ENCODE assay signal across 26 cellular contexts in genomic region chr1:157771666-157772425, GRCh38. TPM values are rescaled to one million over a fixed set of nuclear protein-coding genes. Genes with fewer than 3 reads are reported as not detected.
A peak's percentile ranks its signal among the peaks of the same experiment; 100 is the strongest.
DNase-seq lines count a peak whose midpoint lies in the region; ATAC-seq and TF ChIP-seq lines count a peak whose summit lies in the region.
"Had no signal": no experiment of that assay in that cellular context is flagged by ENCODE, and none has a peak within 500 bp of the region (broad histone marks: within the 10 kb centered on the region; RNA-seq: fewer than 3 reads in every experiment).

No MANE protein-coding gene starts in this region.

- peaks cover 85% of the 10 kb centered on the region for H3K4me1 ChIP-seq in Karpas-422 (ENCODE audit: low read length)
- H3K4me1 ChIP-seq in mucosa of descending colon (ENCODE audit: low read depth), result peaks cover 12% of the 10 kb centered on the region
- no peaks in the 10 kb centered on the region for H3K4me1 ChIP-seq in mesenchymal stem cell (ENCODE audit: control insufficient read depth, insufficient read depth, low read depth, low read length)
- H3K4me1 ChIP-seq: left lung, right lobe of liver had no signal

- H3K23ac ChIP-seq in mesenchymal stem cell (ENCODE audit: low read length in 2 of 2), result no peak overlapping the region

- H3K4me2 ChIP-seq in Karpas-422 (ENCODE audit: low read depth, low read length, poor library complexity, severe bottlenecking) (peak overlapping the region; percentile 78), SU-DHL-6 (ENCODE audit: low read depth, low read length, poor library complexity, severe bottlenecking) (peak overlapping the region; percentile 96), mesenchymal stem cell (ENCODE audit: low read length, poor library complexity, severe bottlenecking) (no peak overlapping the region)

- no peak overlapping the region for H2BK5ac ChIP-seq in mesenchymal stem cell (ENCODE audit: low read depth, low read length, poor library complexity, severe bottlenecking)

- H3K9me3 ChIP-seq in Karpas-422 (ENCODE audit: low read length) (no peaks in the 10 kb centered on the region), SU-DHL-6 (ENCODE audit: insufficient read depth, low read length) (no peaks in the 10 kb centered on the region), mucosa of descending colon (no peaks in the 10 kb centered on the region), mesenchymal stem cell (ENCODE audit: control insufficient read depth, low read length) (no peaks in the 10 kb centered on the region)
- H3K9me3 ChIP-seq: left lung, right lobe of liver had no signal

- H2AFZ ChIP-seq in Karpas-422 (ENCODE audit: low read length) (no peak overlapping the region), SU-DHL-6 (ENCODE audit: low read depth, low read length, severe bottlenecking) (no peak overlapping the region), mesenchymal stem cell (ENCODE audit: low read depth, low read length) (no peak overlapping the region)

- H4K8ac ChIP-seq in mesenchymal stem cell (ENCODE audit: low read length), result no peak overlapping the region

- no peak overlapping the region for H2AK5ac ChIP-seq in mesenchymal stem cell (ENCODE audit: low read length, severe bottlenecking)

- 83% methylated on average over 5 of the region's 8 CpGs for WGBS in mesenchymal stem cell

- H3K4ac ChIP-seq in mesenchymal stem cell (ENCODE audit: low read depth in 1 of 2, low read length in 2 of 2), result no peak overlapping the region

- H3K27me3 ChIP-seq in Karpas-422 (ENCODE audit: low read length) (no peaks in the 10 kb centered on the region), SU-DHL-6 (ENCODE audit: low read length) (no peaks in the 10 kb centered on the region), mesenchymal stem cell (ENCODE audit: control insufficient read depth in 1 of 2, insufficient read depth in 1 of 2, low read length in 2 of 2) (no peaks in the 10 kb centered on the region)
- H3K27me3 ChIP-seq: left lung, right lobe of liver had no signal

- H3K9ac ChIP-seq in Karpas-422 (ENCODE audit: low read length) (peak overlapping the region; percentile 30; the same call in 1 of the 2 replicates), SU-DHL-6 (ENCODE audit: low read length) (peak overlapping the region; percentile 70), mesenchymal stem cell (ENCODE audit: low read length) (no peak overlapping the region)

- H4K91ac ChIP-seq in mesenchymal stem cell (ENCODE audit: low read length), result no peak overlapping the region

- peaks cover 79% of the 10 kb centered on the region for H3K79me2 ChIP-seq in Karpas-422 (ENCODE audit: low read length)
- H3K79me2 ChIP-seq in SU-DHL-6 (ENCODE audit: insufficient read depth, low read length), result peaks cover 82% of the 10 kb centered on the region

- peaks cover 41% of the 10 kb centered on the region for H3F3A ChIP-seq in SU-DHL-6 (ENCODE audit: insufficient read depth)

- H3K14ac ChIP-seq in mesenchymal stem cell (ENCODE audit: low read length in 2 of 2), result no peak overlapping the region

- TF ChIP-seq CTCF in SU-DHL-6 (IDR thresholded peaks at IDR 0.05; ENCODE audit: insufficient read depth, low read length, poor library complexity, severe bottlenecking), result no peak
- no peak for TF ChIP-seq CTCF in mucosa of descending colon (IDR thresholded peaks at IDR 0.05)

- H3K18ac ChIP-seq in mesenchymal stem cell (ENCODE audit: low read depth in 1 of 2, low read length in 2 of 2), result no peak overlapping the region

- H3K27ac ChIP-seq in Karpas-422 (ENCODE audit: low read length) (peak overlapping the region; percentile 98), SU-DHL-6 (ENCODE audit: low read depth, low read length) (peak overlapping the region; percentile 97), mesenchymal stem cell (ENCODE audit: low read length, poor library complexity, severe bottlenecking) (no peak overlapping the region)
- H3K27ac ChIP-seq: left lung, right lobe of liver had no signal

- ATAC-seq in mucosa of descending colon (peak; percentile 9), HG03139 (IDR thresholded peaks at IDR 0.05; ENCODE audit: unreplicated experiment) (no peak)
- ATAC-seq: HCT116, left lung, right lobe of liver had no signal

- no peak overlapping the region; the same call in 1 of the 2 replicates for H3K4me3 ChIP-seq in Karpas-422 (ENCODE audit: low read length)
- H3K4me3 ChIP-seq in SU-DHL-6 (ENCODE audit: insufficient read depth, low read length, poor library complexity, severe bottlenecking), result peak overlapping the region; percentile 56
- no peak overlapping the region for H3K4me3 ChIP-seq in mucosa of descending colon
- H3K4me3 ChIP-seq in mesenchymal stem cell (ENCODE audit: insufficient read depth in 1 of 2, low read depth in 1 of 2, low read length in 2 of 2), result no peak overlapping the region
- H3K4me3 ChIP-seq: left lung, right lobe of liver had no signal

- H3K9me2 ChIP-seq in Karpas-422 (replicated peaks; ENCODE audit: insufficient read depth, low read length), result no peaks in the 10 kb centered on the region
- no peaks in the 10 kb centered on the region for H3K9me2 ChIP-seq in SU-DHL-6 (replicated peaks; ENCODE audit: insufficient read depth, low read length)

- H2BK120ac ChIP-seq in mesenchymal stem cell (ENCODE audit: low read depth, low read length), result no peak overlapping the region

- H4K20me1 ChIP-seq in Karpas-422 (ENCODE audit: insufficient read depth, low read depth, low read length), result no peaks in the 10 kb centered on the region
- no peaks in the 10 kb centered on the region for H4K20me1 ChIP-seq in SU-DHL-6 (ENCODE audit: low read depth, low read length)

- H3K36me3 ChIP-seq in Karpas-422 (ENCODE audit: insufficient read depth, low read length), result peaks cover 57% of the 10 kb centered on the region
- peaks cover 43% of the 10 kb centered on the region for H3K36me3 ChIP-seq in SU-DHL-6 (ENCODE audit: low read length)
- H3K36me3 ChIP-seq in mucosa of descending colon (ENCODE audit: low read depth), result no peaks in the 10 kb centered on the region
- H3K36me3 ChIP-seq in mesenchymal stem cell (ENCODE audit: control insufficient read depth in 1 of 2, insufficient read depth in 2 of 2, low read depth in 1 of 2, low read length in 2 of 2), result no peaks in the 10 kb centered on the region
- H3K36me3 ChIP-seq: left lung, right lobe of liver had no signal

- no peak overlapping the region for H2BK12ac ChIP-seq in mesenchymal stem cell (ENCODE audit: low read length in 2 of 2)

- peak; percentile 33 for DNase-seq in CD1c-positive myeloid dendritic cell (ENCODE audit: extremely low spot score)
- DNase-seq in Karpas-422, result no peak
- no peak for DNase-seq in mucosa of descending colon
- DNase-seq in head of caudate nucleus, result no peak
- no peak for DNase-seq in mesenchymal stem cell
- no peak for DNase-seq in stimulated activated naive CD4-positive, alpha-beta T cell (lab: John Stamatoyannopoulos, UW)
- DNase-seq: activated CD4-positive, alpha-beta T cell treated with anti-CD3 and anti-CD28 coated beads for 1 hour; activated naive CD4-positive, alpha-beta T cell treated with anti-CD3 and anti-CD28 coated beads, Interleukin-2, amount 10 ng/mL, durations not matched to agents 7 days and 5 days; activated T-cell treated with anti-CD3 and anti-CD28 coated beads, Interleukin-2, amount 50 U/mL, for 1 hour; amygdala; CD4-positive, alpha-beta T cell; DMS 273 treated with DMSO at 0.1 percent for 48 hours; left lung; midbrain; NCI-H1417 treated with DMSO at 0.1 percent for 48 hours; NCI-H526; nephron progenitor cell; posterior cingulate gyrus; right lobe of liver had no signal

- no peak overlapping the region for H2BK15ac ChIP-seq in mesenchymal stem cell (ENCODE audit: low read depth, poor library complexity, severe bottlenecking)

- no peaks in the 10 kb centered on the region for H3K79me1 ChIP-seq in mesenchymal stem cell (replicated peaks; ENCODE audit: low read length, poor library complexity, severe bottlenecking)

- intact Hi-C loops in mucosa of descending colon (cut with DNase I, micrococcal nuclease), result no loop called here
- intact Hi-C loops in head of caudate nucleus (cut with DNase I), result no loop called here

RNA-seq across cellular contexts. Expression of gene FCRL2, which starts 5.1 kb away (rescaled TPM):
- 136 and 168 TPM in 2 replicates for total RNA-seq in Karpas-422 (2014; rRNA removed; shearing (Covaris generic); ENCODE audit: low replicate concordance)
- total RNA-seq in mucosa of descending colon, result 1 to 10 TPM in 2 of 3 donors, under 1 TPM in 1; 0.51 to 1.4 (median 1.0) TPM
- not detected for polyA plus RNA-seq in mesenchymal stem cell (2013, experiment 1 of 2)
- not detected for polyA plus RNA-seq in mesenchymal stem cell (2013, experiment 2 of 2)
- total RNA-seq: bronchial epithelial cell, LHCN-M2, subcutaneous adipose tissue had no signal
- polyA plus RNA-seq: AG04450 had no signal

RNA-seq across cellular contexts. Expression of gene FCRL1, which starts 48.1 kb away (rescaled TPM):
- 109 and 232 TPM in 2 replicates for total RNA-seq in Karpas-422 (2014; rRNA removed; shearing (Covaris generic); ENCODE audit: low replicate concordance)
- total RNA-seq in mucosa of descending colon, result 1 to 10 TPM in 1 of 3 donors, under 1 TPM in 1, not detected in 1; 0.17 to 1.4 TPM
- not detected for polyA plus RNA-seq in mesenchymal stem cell (2013, experiment 1 of 2)
- not detected for polyA plus RNA-seq in mesenchymal stem cell (2013, experiment 2 of 2)
- total RNA-seq: bronchial epithelial cell, LHCN-M2 had no signal
- polyA plus RNA-seq: AG04450 had no signal

Comparison
In these comparisons a context has a peak if more than half of its experiments do, and no peak if none do; other contexts are left out.
1. RNA of gene FCRL2, which starts 5.1 kb away (total RNA-seq): 136 to 168 TPM in Karpas-422; 0.51 to 1.4 TPM in mucosa of descending colon; every median in the first group is over 10 times any median in the second.
2. RNA of gene FCRL1, which starts 48.1 kb away (total RNA-seq): 109 to 232 TPM in Karpas-422; 0.17 to 1.4 TPM in mucosa of descending colon; every median in the first group is over 10 times any median in the second.